Comparison of ENCODE assay signal across 1 cellular context in genomic region chr2:96638144-96639121, GRCh38.
TF ChIP-seq lines count a peak whose summit lies in the region.

KANSL3 (minus strand) TSS chr2:96638312; CDS start chr2:96637135, 1,177 bp downstream.

TF ChIP-seq in HEK293, 187 proteins besides CTCF, POLR2A, EP300 and RAD21 (continued from another document):
- TF ChIP-seq ZNF692 (tag by site-specific recombination; IDR thresholded peaks at IDR 0.05) (peak; percentile 89), ZSCAN4 (tag by site-specific recombination; IDR thresholded peaks at IDR 0.05) (no peak), ZNF341 (tag by site-specific recombination; IDR thresholded peaks at IDR 0.05; ENCODE audit: low read depth) (no peak), ZNF24 (tag by site-specific recombination; IDR thresholded peaks at IDR 0.05) (peak; percentile 89), ZNF423 (tag by site-specific recombination; IDR thresholded peaks at IDR 0.05) (peak; percentile 62; the same call in 1 of the 2 replicates), ZNF843 (tag by site-specific recombination; IDR thresholded peaks at IDR 0.05) (peak; percentile 74), ZBTB17 (tag by site-specific recombination; IDR thresholded peaks at IDR 0.05) (peak; percentile 91), ZNF138 (tag by site-specific recombination; IDR thresholded peaks at IDR 0.05; ENCODE audit: borderline replicate concordance) (no peak), KLF17 (tag by site-specific recombination; IDR thresholded peaks at IDR 0.05) (peak; percentile 99), ZNF610 (tag by site-specific recombination; IDR thresholded peaks at IDR 0.05; ENCODE audit: borderline replicate concordance) (peak; percentile 73), ZNF660 (tag by site-specific recombination; IDR thresholded peaks at IDR 0.05) (peak; percentile 97), ZFP37 (tag by site-specific recombination; IDR thresholded peaks at IDR 0.05) (peak; percentile 72; the same call in 1 of the 2 replicates), TRIM28 (IDR thresholded peaks at IDR 0.05; ENCODE audit: borderline replicate concordance, low read length) (0 out of 2 replicates have a peak, but pooled peaks have one; percentile 45), ZNF391 (tag by site-specific recombination; IDR thresholded peaks at IDR 0.05; ENCODE audit: borderline replicate concordance, low read depth) (peak; percentile 76; the same call in 1 of the 2 replicates)
- TF ChIP-seq, protein P1, sequence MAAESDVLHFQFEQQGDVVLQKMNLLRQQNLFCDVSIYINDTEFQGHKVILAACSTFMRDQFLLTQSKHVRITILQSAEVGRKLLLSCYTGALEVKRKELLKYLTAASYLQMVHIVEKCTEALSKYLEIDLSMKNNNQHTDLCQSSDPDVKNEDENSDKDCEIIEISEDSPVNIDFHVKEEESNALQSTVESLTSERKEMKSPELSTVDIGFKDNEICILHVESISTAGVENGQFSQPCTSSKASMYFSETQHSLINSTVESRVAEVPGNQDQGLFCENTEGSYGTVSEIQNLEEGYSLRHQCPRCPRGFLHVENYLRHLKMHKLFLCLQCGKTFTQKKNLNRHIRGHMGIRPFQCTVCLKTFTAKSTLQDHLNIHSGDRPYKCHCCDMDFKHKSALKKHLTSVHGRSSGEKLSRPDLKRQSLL (tag by site-specific recombination; IDR thresholded peaks at IDR 0.05): peak; percentile 94
- TF ChIP-seq, protein P2, sequence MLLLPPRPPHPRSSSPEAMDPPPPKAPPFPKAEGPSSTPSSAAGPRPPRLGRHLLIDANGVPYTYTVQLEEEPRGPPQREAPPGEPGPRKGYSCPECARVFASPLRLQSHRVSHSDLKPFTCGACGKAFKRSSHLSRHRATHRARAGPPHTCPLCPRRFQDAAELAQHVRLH (tag by site-specific recombination; IDR thresholded peaks at IDR 0.05): peak; percentile 81
- TF ChIP-seq, protein P3, sequence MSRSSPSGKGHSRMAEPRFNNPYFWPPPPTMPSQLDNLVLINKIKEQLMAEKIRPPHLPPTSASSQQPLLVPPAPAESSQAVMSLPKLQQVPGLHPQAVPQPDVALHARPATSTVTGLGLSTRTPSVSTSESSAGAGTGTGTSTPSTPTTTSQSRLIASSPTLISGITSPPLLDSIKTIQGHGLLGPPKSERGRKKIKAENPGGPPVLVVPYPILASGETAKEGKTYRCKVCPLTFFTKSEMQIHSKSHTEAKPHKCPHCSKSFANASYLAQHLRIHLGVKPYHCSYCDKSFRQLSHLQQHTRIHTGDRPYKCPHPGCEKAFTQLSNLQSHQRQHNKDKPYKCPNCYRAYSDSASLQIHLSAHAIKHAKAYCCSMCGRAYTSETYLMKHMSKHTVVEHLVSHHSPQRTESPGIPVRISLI (tag by site-specific recombination; IDR thresholded peaks at IDR 0.05): 0 out of 2 replicates have a peak, but pooled peaks have one; percentile 56
